Comparison of ENCODE assay signal across 21 cellular contexts in genomic region chr11:9722893-9723292, GRCh38.
"Had no signal": no experiment of that assay in that cellular context is flagged by ENCODE, and none has a peak within 500 bp of the region (broad histone marks: within the 10 kb centered on the region; RNA-seq: fewer than 3 reads in every experiment).

No MANE protein-coding gene starts in this region.

- H3K27me3 ChIP-seq: body of pancreas, cardiac muscle cell, heart right ventricle, right lobe of liver, thyroid gland had no signal

- H3K27ac ChIP-seq: body of pancreas, cardiac muscle cell, lower lobe of right lung, right lobe of liver, thyroid gland, VCaP had no signal

- DNase-seq: activated CD4-positive, alpha-beta T cell treated with anti-CD3 and anti-CD28 coated beads for 1 hour; activated CD4-positive, alpha-beta T cell treated with anti-CD3 and anti-CD28 coated beads, Interleukin-2, amount 50 U/mL, for 1 hour; activated CD8-positive, alpha-beta T cell treated with anti-CD3 and anti-CD28 coated beads, Interleukin-2, amount 10 ng/mL, durations not matched to agents 7 days and 5 days; activated gamma-delta T cell treated with Interleukin-2 at 50 U/mL for 16 hours; activated T-cell treated with anti-CD3 and anti-CD28 coated beads, Interleukin-2, amount 50 U/mL, for 1 hour; anterior cingulate cortex; body of pancreas; cortex of kidney; effector CD4-positive, alpha-beta T cell; heart right ventricle; lower lobe of right lung; naive thymus-derived CD4-positive, alpha-beta T cell; occipital lobe; posterior cingulate gyrus; right lobe of liver; stimulated activated naive CD8-positive, alpha-beta T cell treated with anti-CD3 and anti-CD28 coated beads, Interleukin-15, Interleukin-2, amounts not matched to agents 100 U/mL and 50 U/mL, for 24 hours; substantia nigra; thyroid gland had no signal

- H3K4me1 ChIP-seq: right lobe of liver had no signal

- ATAC-seq: activated CD8-positive, alpha-beta T cell treated with anti-CD3 and anti-CD28 coated beads, Interleukin-2, amount 10 ng/mL, durations not matched to agents 7 days and 5 days; body of pancreas; heart right ventricle; lower lobe of right lung; naive thymus-derived CD4-positive, alpha-beta T cell; right lobe of liver; stimulated activated naive CD8-positive, alpha-beta T cell treated with anti-CD3 and anti-CD28 coated beads, Interleukin-15, Interleukin-2, amounts not matched to agents 100 U/mL and 50 U/mL, for 24 hours had no signal

- H3K9me3 ChIP-seq: body of pancreas, heart right ventricle, lower lobe of right lung, right lobe of liver, thyroid gland had no signal

- H3K4me3 ChIP-seq: body of pancreas, cardiac muscle cell, heart right ventricle, lower lobe of right lung, right lobe of liver, skin epidermis, thyroid gland had no signal

- H3K36me3 ChIP-seq: cardiac muscle cell, right lobe of liver had no signal
